Comparison of ENCODE assay signal across 17 cellular contexts in the genomic region with DNA sequence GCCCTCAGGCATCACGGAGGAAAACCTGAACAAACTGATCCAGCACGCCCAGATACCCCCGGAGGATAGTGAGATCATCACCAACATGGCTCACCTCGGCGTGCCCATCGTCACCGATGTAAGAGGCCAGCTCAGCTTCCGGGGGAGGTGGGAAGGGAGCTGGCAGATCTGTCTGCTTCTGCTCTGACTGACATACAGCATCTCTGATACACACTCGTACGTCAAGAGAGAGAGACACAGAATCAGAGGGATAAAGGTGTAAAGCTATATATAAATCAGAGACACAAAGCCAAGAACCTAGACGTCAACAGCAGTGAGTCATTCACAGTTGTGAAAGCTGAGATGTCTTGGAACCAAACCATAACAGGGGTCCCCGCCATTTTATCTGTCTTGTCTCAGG. TPM values are rescaled to one million over a fixed set of nuclear protein-coding genes. Genes with fewer than 3 reads are reported as not detected.
"Had no signal": no experiment of that assay in that cellular context is flagged by ENCODE, and none has a peak within 500 bp of the region (broad histone marks: within the 10 kb centered on the region; RNA-seq: fewer than 3 reads in every experiment).

No MANE protein-coding gene starts in this region.

- H3K4me3 ChIP-seq: heart left ventricle, left lung, mucosa of descending colon, tibial nerve, vagina had no signal

- H3K4me1 ChIP-seq: heart left ventricle, left lung, parathyroid adenoma, tibial nerve, vagina had no signal

- H2AFZ ChIP-seq: parathyroid adenoma had no signal

- H3K27me3 ChIP-seq: heart left ventricle, left lung, tibial nerve, vagina had no signal

- H3K79me2 ChIP-seq: parathyroid adenoma had no signal

- H3K27ac ChIP-seq: heart left ventricle, left lung, parathyroid adenoma, tibial nerve, vagina had no signal

- H3K9me3 ChIP-seq: heart left ventricle, left lung, mucosa of descending colon, tibial nerve, vagina had no signal

- DNase-seq: activated naive CD8-positive, alpha-beta T cell treated with anti-CD3 and anti-CD28 coated beads, Interleukin-2, amount 10 ng/mL, durations not matched to agents 7 days and 5 days; foreskin fibroblast; heart left ventricle; left lung; mucosa of descending colon; naive thymus-derived CD4-positive, alpha-beta T cell; stimulated activated CD4-positive, alpha-beta T cell treated with anti-CD3 and anti-CD28 coated beads, Interleukin-2, amount 100 ng/mL, for 48 hours; stimulated activated naive B cell treated with anti-CD40 and anti-IgM and Interleukin-4, amounts not matched to agents 10 μg/mL and 1 μg/mL and 100 μg/mL, for 72 hours; SW 1271 had no signal

- ATAC-seq: activated CD4-positive, CD25-positive, alpha-beta regulatory T cell treated with anti-CD3 and anti-CD28 coated beads, Interleukin-2, amount 50 U/mL, for 24 hours; left lung; mucosa of descending colon; naive thymus-derived CD4-positive, alpha-beta T cell; stimulated activated naive B cell treated with anti-CD40 and anti-IgM and Interleukin-4, amounts not matched to agents 10 μg/mL and 1 μg/mL and 100 μg/mL, for 72 hours had no signal

RNA-seq across cellular contexts. Expression of a gene that starts 30.2 kb away (rescaled TPM):
- total RNA-seq: activated CD8-positive, alpha-beta memory T cell treated with anti-CD3 and anti-CD28 coated beads for 36 hours; bronchial epithelial cell; chondrocyte; vagina had no signal

RNA-seq across cellular contexts. Expression of a gene that starts 39.2 kb away (rescaled TPM):
- total RNA-seq: activated T-helper 1 cell treated with anti-CD3 and anti-CD28 coated beads, Interleukin-12 subunit alpha, Interleukin-12 subunit beta, Interleukin-2, Interleukin-4 antibody, amounts not matched to agents 30 ng/mL and 10 ng/mL and 1 ng/mL, durations not matched to agents 14 hours and 24 hours and 36 hours; bronchial epithelial cell; chondrocyte had no signal
